16 cellular contexts compared by ENCODE assay signal in the genomic region with DNA sequence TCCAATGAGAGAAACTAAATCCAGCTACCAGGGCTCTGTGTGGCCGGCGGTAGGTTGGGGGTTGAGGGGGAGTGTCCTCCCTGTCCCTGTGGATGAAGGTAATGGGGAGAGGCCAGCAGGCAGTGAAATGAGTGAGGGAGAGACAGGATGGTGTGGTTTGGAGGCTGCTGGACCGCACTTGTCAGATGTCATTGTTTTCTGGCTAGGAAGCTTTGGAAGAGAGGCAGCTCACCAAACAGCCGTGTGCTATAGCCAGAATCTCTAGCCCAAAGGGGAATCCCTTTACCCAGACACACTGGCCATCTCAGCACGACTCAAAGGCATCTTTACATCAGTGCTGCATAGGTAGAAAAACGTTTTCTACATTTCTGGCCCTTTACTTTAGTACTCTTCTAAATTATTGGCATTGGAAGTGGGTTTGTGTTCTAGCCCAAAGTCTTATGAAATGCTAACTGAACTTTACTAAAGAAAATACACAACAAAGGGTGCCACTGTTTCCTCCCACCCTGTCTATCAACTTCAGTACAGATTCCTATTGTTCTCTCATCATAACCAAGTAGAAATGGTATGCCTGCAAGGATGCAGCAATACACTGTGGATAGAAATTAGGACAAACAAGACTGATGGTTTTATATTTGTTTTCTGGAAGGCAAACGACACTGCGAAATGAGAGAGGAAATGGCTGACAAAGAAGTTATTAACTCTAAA.
"Had no signal": no experiment of that assay in that cellular context is flagged by ENCODE, and none has a peak within 500 bp of the region (broad histone marks: within the 10 kb centered on the region; RNA-seq: fewer than 3 reads in every experiment).

No MANE protein-coding gene starts in this region.

- H3K4me3 Mint-ChIP-seq: natural killer cell treated with Interleukin-12 subunit alpha and Interleukin-12 subunit beta and Interleukin-15 and Interleukin-18, amount 100 ng/mL, for 72 hours; stimulated activated naive B cell treated with anti-CD40 and anti-IgM and Interleukin-4, amounts not matched to agents 10 μg/mL and 1 μg/mL and 100 μg/mL, for 72 hours; stimulated activated naive CD8-positive, alpha-beta T cell treated with anti-CD3 and anti-CD28 coated beads, Interleukin-15, amount 100 ng/mL, for 72 hours had no signal

- H3K4me1 ChIP-seq: esophagus muscularis mucosa, gastroesophageal sphincter, parathyroid adenoma, spleen had no signal

- H3K9me3 Mint-ChIP-seq: natural killer cell treated with Interleukin-12 subunit alpha and Interleukin-12 subunit beta and Interleukin-15 and Interleukin-18, amount 100 ng/mL, for 72 hours; stimulated activated naive B cell treated with anti-CD40 and anti-IgM and Interleukin-4, amounts not matched to agents 10 μg/mL and 1 μg/mL and 100 μg/mL, for 72 hours; stimulated activated naive CD8-positive, alpha-beta T cell treated with anti-CD3 and anti-CD28 coated beads, Interleukin-15, amount 100 ng/mL, for 72 hours had no signal

- DNase-seq: cortex of kidney; effector memory CD4-positive, alpha-beta T cell; occipital lobe; spleen; stimulated activated CD4-positive, alpha-beta T cell treated with anti-CD3 and anti-CD28 coated beads, Interleukin-15, amount 100 ng/mL, for 24 hours; stimulated activated CD4-positive, alpha-beta T cell treated with anti-CD3 and anti-CD28 coated beads, Interleukin-1b, Interleukin-23, amount 100 ng/mL, for 48 hours; stimulated activated CD4-positive, alpha-beta T cell treated with anti-CD3 and anti-CD28 coated beads, Interleukin-4, amount 100 ng/mL, for 24 hours; stimulated activated naive B cell treated with anti-CD40 and anti-IgM and Interleukin-4, amounts not matched to agents 10 μg/mL and 1 μg/mL and 100 μg/mL, for 72 hours; stimulated activated naive CD8-positive, alpha-beta T cell treated with anti-CD3 and anti-CD28 coated beads, Interleukin-15, amount 100 ng/mL, for 72 hours; trophoblast cell had no signal

- H3K27me3 ChIP-seq: hepatocyte, spleen had no signal

- H3K36me3 Mint-ChIP-seq: natural killer cell treated with Interleukin-12 subunit alpha and Interleukin-12 subunit beta and Interleukin-15 and Interleukin-18, amount 100 ng/mL, for 72 hours; stimulated activated naive B cell treated with anti-CD40 and anti-IgM and Interleukin-4, amounts not matched to agents 10 μg/mL and 1 μg/mL and 100 μg/mL, for 72 hours had no signal

- H3K36me3 ChIP-seq: esophagus muscularis mucosa, gastroesophageal sphincter, spleen had no signal

- ATAC-seq: gastroesophageal sphincter; natural killer cell treated with Interleukin-12 subunit alpha and Interleukin-12 subunit beta and Interleukin-15 and Interleukin-18, amount 100 ng/mL, for 72 hours; sciatic nerve; stimulated activated naive B cell treated with anti-CD40 and anti-IgM and Interleukin-4, amounts not matched to agents 10 μg/mL and 1 μg/mL and 100 μg/mL, for 72 hours; stimulated activated naive CD8-positive, alpha-beta T cell treated with anti-CD3 and anti-CD28 coated beads, Interleukin-15, amount 100 ng/mL, for 72 hours had no signal

- H3K27ac Mint-ChIP-seq: natural killer cell treated with Interleukin-12 subunit alpha and Interleukin-12 subunit beta and Interleukin-15 and Interleukin-18, amount 100 ng/mL, for 72 hours; stimulated activated naive B cell treated with anti-CD40 and anti-IgM and Interleukin-4, amounts not matched to agents 10 μg/mL and 1 μg/mL and 100 μg/mL, for 72 hours; stimulated activated naive CD8-positive, alpha-beta T cell treated with anti-CD3 and anti-CD28 coated beads, Interleukin-15, amount 100 ng/mL, for 72 hours had no signal

- H3K9me3 ChIP-seq: esophagus muscularis mucosa, gastroesophageal sphincter, spleen had no signal

- H3K4me3 ChIP-seq: esophagus muscularis mucosa, gastroesophageal sphincter, hepatocyte, spleen had no signal
